ENCODE assay signal across 28 cellular contexts in the genomic region with DNA sequence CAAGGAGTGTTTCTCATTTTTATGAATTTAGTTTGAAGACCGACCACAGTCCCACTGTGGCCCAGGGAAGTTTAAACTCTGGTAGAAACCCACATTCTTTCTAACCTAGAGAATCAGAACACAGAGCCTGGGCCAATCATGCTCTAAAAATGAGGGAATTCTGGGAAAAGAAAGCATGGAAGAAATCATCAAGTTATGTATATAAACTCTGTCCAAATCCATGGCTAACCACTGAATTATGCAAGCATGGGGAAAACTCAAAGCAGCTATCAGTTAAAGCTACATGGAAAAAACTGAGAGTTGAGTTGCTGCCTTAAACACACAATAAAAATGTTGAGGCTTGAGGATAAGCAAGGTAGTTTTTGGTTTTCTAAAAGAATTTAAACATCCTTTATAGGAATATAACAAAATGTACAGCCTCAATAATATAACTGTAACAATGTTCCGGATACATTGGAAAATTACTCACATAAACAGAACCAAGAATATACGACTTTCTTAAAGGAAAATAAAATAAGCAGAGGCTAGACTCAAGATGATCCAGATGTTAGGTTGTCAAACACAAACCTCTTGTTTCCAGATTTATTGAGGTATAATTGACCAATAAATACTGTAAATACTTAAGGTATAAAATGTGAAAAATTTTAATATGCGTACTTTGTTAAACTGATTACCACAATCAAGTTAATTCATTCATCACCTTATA.
A peak's percentile ranks its signal among the peaks of the same experiment; 100 is the strongest.
DNase-seq lines count a peak whose midpoint lies in the region; ATAC-seq and TF ChIP-seq lines count a peak whose summit lies in the region.
"Had no signal": no experiment of that assay in that cellular context is flagged by ENCODE, and none has a peak within 500 bp of the region (broad histone marks: within the 10 kb centered on the region; RNA-seq: fewer than 3 reads in every experiment).

No MANE protein-coding gene starts in this region.

- no peak overlapping the region for H4K91ac ChIP-seq in mesenchymal stem cell (ENCODE audit: low read length)

- H3K4me1 Mint-ChIP-seq in HFFc6 (ENCODE audit: low read depth): peaks cover 42% of the 10 kb centered on the region
- no peaks in the 10 kb centered on the region for H3K4me1 Mint-ChIP-seq in CD8-positive, alpha-beta memory T cell
- H3K4me1 Mint-ChIP-seq: activated naive CD4-positive, alpha-beta T cell treated with anti-CD3 and anti-CD28 coated beads, Interleukin-2, amount 50 U/mL, for 24 hours; GM23338; naive thymus-derived CD4-positive, alpha-beta T cell; T-cell had no signal

- no peak overlapping the region for H4K8ac ChIP-seq in mesenchymal stem cell (ENCODE audit: low read length)

- no peaks in the 10 kb centered on the region for H3K27me3 Mint-ChIP-seq in HFFc6 (ENCODE audit: insufficient read depth)
- no peaks in the 10 kb centered on the region for H3K27me3 Mint-ChIP-seq in CD8-positive, alpha-beta memory T cell
- H3K27me3 Mint-ChIP-seq: activated naive CD4-positive, alpha-beta T cell treated with anti-CD3 and anti-CD28 coated beads, Interleukin-2, amount 50 U/mL, for 24 hours; naive thymus-derived CD4-positive, alpha-beta T cell; T-cell had no signal

- no peak overlapping the region for H2AFZ ChIP-seq in mesenchymal stem cell (ENCODE audit: low read depth, low read length)
- H2AFZ ChIP-seq: GM23338 had no signal

- no peak overlapping the region for H3K4me3 Mint-ChIP-seq in HFFc6
- no peak overlapping the region for H3K4me3 Mint-ChIP-seq in CD8-positive, alpha-beta memory T cell
- H3K4me3 Mint-ChIP-seq: activated naive CD4-positive, alpha-beta T cell treated with anti-CD3 and anti-CD28 coated beads, Interleukin-2, amount 50 U/mL, for 24 hours; activated T-helper 1 cell treated with anti-CD3 and anti-CD28 coated beads, Interleukin-12 subunit alpha, Interleukin-12 subunit beta, Interleukin-2, Interleukin-4 antibody, amounts not matched to agents 30 ng/mL and 10 ng/mL and 1 ng/mL, durations not matched to agents 14 hours and 24 hours and 36 hours; GM23338; naive thymus-derived CD4-positive, alpha-beta T cell; T-cell had no signal

- H2BK120ac ChIP-seq in mesenchymal stem cell (ENCODE audit: low read depth, low read length): no peak overlapping the region

- H3K36me3 Mint-ChIP-seq in HFFc6 (ENCODE audit: low read depth): no peaks in the 10 kb centered on the region
- H3K36me3 Mint-ChIP-seq in CD8-positive, alpha-beta memory T cell: no peaks in the 10 kb centered on the region
- H3K36me3 Mint-ChIP-seq: activated naive CD4-positive, alpha-beta T cell treated with anti-CD3 and anti-CD28 coated beads, Interleukin-2, amount 50 U/mL, for 24 hours; naive thymus-derived CD4-positive, alpha-beta T cell; T-cell had no signal

- no peak overlapping the region for H3K4me2 ChIP-seq in mesenchymal stem cell (ENCODE audit: low read length, poor library complexity, severe bottlenecking)
- H3K4me2 ChIP-seq: GM23338 had no signal

- H3K4me3 ChIP-seq in AG10803 (ENCODE audit: low read length): no peak overlapping the region
- H3K4me3 ChIP-seq in mesenchymal stem cell (ENCODE audit: insufficient read depth in 1 of 2, low read depth in 1 of 2, low read length in 2 of 2): no peak overlapping the region
- no peak overlapping the region for H3K4me3 ChIP-seq in CD8-positive, alpha-beta memory T cell (ENCODE audit: low read length)
- H3K4me3 ChIP-seq: cardiac muscle cell, GM23338, SJCRH30, upper lobe of left lung had no signal

- H3K4ac ChIP-seq in mesenchymal stem cell (ENCODE audit: low read depth in 1 of 2, low read length in 2 of 2): no peak overlapping the region

- no peak overlapping the region for H2BK5ac ChIP-seq in mesenchymal stem cell (ENCODE audit: low read depth, low read length, poor library complexity, severe bottlenecking)

- TF ChIP-seq CTCF in AG10803 (conservative IDR thresholded peaks at IDR 0.05; ENCODE audit: low read length): no peak
- no peak for TF ChIP-seq CTCF in HFFc6 (IDR thresholded peaks at IDR 0.05)

- no peak overlapping the region for H3K27ac ChIP-seq in mesenchymal stem cell (ENCODE audit: low read length, poor library complexity, severe bottlenecking)
- no peak overlapping the region for H3K27ac ChIP-seq in CD8-positive, alpha-beta memory T cell (ENCODE audit: low read depth, low read length)
- H3K27ac ChIP-seq: cardiac muscle cell, SJCRH30, upper lobe of left lung had no signal

- H2BK12ac ChIP-seq in mesenchymal stem cell (ENCODE audit: low read length in 2 of 2): no peak overlapping the region

- H3K9me3 ChIP-seq in mesenchymal stem cell (ENCODE audit: control insufficient read depth, low read length): no peaks in the 10 kb centered on the region
- no peaks in the 10 kb centered on the region for H3K9me3 ChIP-seq in CD8-positive, alpha-beta memory T cell (ENCODE audit: low read length)
- H3K9me3 ChIP-seq: Caco-2, SJCRH30, upper lobe of left lung had no signal

- no peaks in the 10 kb centered on the region for H3K36me3 ChIP-seq in mesenchymal stem cell (ENCODE audit: control insufficient read depth in 1 of 2, insufficient read depth in 2 of 2, low read depth in 1 of 2, low read length in 2 of 2)
- H3K36me3 ChIP-seq in CD8-positive, alpha-beta memory T cell (ENCODE audit: insufficient read depth, low read length): no peaks in the 10 kb centered on the region
- H3K36me3 ChIP-seq: cardiac muscle cell, SJCRH30, upper lobe of left lung had no signal

- no peak overlapping the region for H2BK15ac ChIP-seq in mesenchymal stem cell (ENCODE audit: low read depth, poor library complexity, severe bottlenecking)

- H3K9me3 Mint-ChIP-seq in HFFc6: no peaks in the 10 kb centered on the region
- H3K9me3 Mint-ChIP-seq in CD8-positive, alpha-beta memory T cell: peaks cover 0 to 20% (median 7%) of the 10 kb centered on the region in 5 donors
- H3K9me3 Mint-ChIP-seq: activated naive CD4-positive, alpha-beta T cell treated with anti-CD3 and anti-CD28 coated beads, Interleukin-2, amount 50 U/mL, for 24 hours; activated T-helper 1 cell treated with anti-CD3 and anti-CD28 coated beads, Interleukin-12 subunit alpha, Interleukin-12 subunit beta, Interleukin-2, Interleukin-4 antibody, amounts not matched to agents 30 ng/mL and 10 ng/mL and 1 ng/mL, durations not matched to agents 14 hours and 24 hours and 36 hours; GM23338 had no signal

- no peak overlapping the region for H2AK5ac ChIP-seq in mesenchymal stem cell (ENCODE audit: low read length, severe bottlenecking)

- no peaks in the 10 kb centered on the region for H3K27me3 ChIP-seq in mesenchymal stem cell (ENCODE audit: control insufficient read depth in 1 of 2, insufficient read depth in 1 of 2, low read length in 2 of 2)
- H3K27me3 ChIP-seq in CD8-positive, alpha-beta memory T cell (ENCODE audit: insufficient read depth, low read length, poor library complexity, severe bottlenecking): no peaks in the 10 kb centered on the region
- H3K27me3 ChIP-seq: cardiac muscle cell, SJCRH30, upper lobe of left lung had no signal

- POLR2A ChIA-PET in CD8-positive, alpha-beta memory T cell (lab: Charles Lee): no interaction called here

- no peak overlapping the region for H3K14ac ChIP-seq in mesenchymal stem cell (ENCODE audit: low read length in 2 of 2)

- DNase-seq in AG10803 (ENCODE audit: low read depth) (peak; percentile 64), HFFc6 (no peak), dedifferentiated amniotic fluid mesenchymal stem cell (ENCODE audit: extremely low spot score) (peak; percentile 38), mesenchymal stem cell (peak; percentile 77), NCI-H1694 treated with DMSO at 0.1 percent for 48 hours (lab: John Stamatoyannopoulos, UW) (no peak)
- no peak for DNase-seq in CD8-positive, alpha-beta memory T cell
- DNase-seq: ACHN; activated CD4-positive, CD25-positive, alpha-beta regulatory T cell; anterior cingulate cortex; Caco-2; cortex of kidney; DMS79 treated with DMSO at 0.1 percent for 48 hours; islet precursor cell; midbrain; naive thymus-derived CD4-positive, alpha-beta T cell; NCI-H526; retina; stimulated activated CD4-positive, alpha-beta T cell treated with anti-CD3 and anti-CD28 coated beads, Interleukin-2, amount 100 ng/mL, for 48 hours; T-cell; upper lobe of left lung had no signal

- H3K79me1 ChIP-seq in mesenchymal stem cell (replicated peaks; ENCODE audit: low read length, poor library complexity, severe bottlenecking): no peaks in the 10 kb centered on the region

- H3K23ac ChIP-seq in mesenchymal stem cell (ENCODE audit: low read length in 2 of 2): no peak overlapping the region

- CTCF ChIA-PET in CD8-positive, alpha-beta memory T cell (lab: Charles Lee): no interaction called here

- peak overlapping the region; percentile 25; the same call in 1 of the 2 replicates for H3K27ac Mint-ChIP-seq in HFFc6
- no peak overlapping the region for H3K27ac Mint-ChIP-seq in CD8-positive, alpha-beta memory T cell
- H3K27ac Mint-ChIP-seq: activated naive CD4-positive, alpha-beta T cell treated with anti-CD3 and anti-CD28 coated beads, Interleukin-2, amount 50 U/mL, for 24 hours; activated T-helper 1 cell treated with anti-CD3 and anti-CD28 coated beads, Interleukin-12 subunit alpha, Interleukin-12 subunit beta, Interleukin-2, Interleukin-4 antibody, amounts not matched to agents 30 ng/mL and 10 ng/mL and 1 ng/mL, durations not matched to agents 14 hours and 24 hours and 36 hours; GM23338; T-cell had no signal

- no peaks in the 10 kb centered on the region for H3K4me1 ChIP-seq in mesenchymal stem cell (ENCODE audit: control insufficient read depth, insufficient read depth, low read depth, low read length)
- H3K4me1 ChIP-seq in CD8-positive, alpha-beta memory T cell (ENCODE audit: insufficient read depth, low read length): no peaks in the 10 kb centered on the region
- H3K4me1 ChIP-seq: Caco-2, upper lobe of left lung had no signal

- no peak for ATAC-seq in GM18868 (IDR thresholded peaks at IDR 0.05; ENCODE audit: unreplicated experiment)
- no peak for ATAC-seq in GM18907 (IDR thresholded peaks at IDR 0.05; ENCODE audit: unreplicated experiment)
- ATAC-seq: esophagus mucosa; GM23338; naive thymus-derived CD4-positive, alpha-beta T cell; T-cell had no signal

- no peak overlapping the region for H3K9ac ChIP-seq in mesenchymal stem cell (ENCODE audit: low read length)

- WGBS in mesenchymal stem cell: no CpG with 5 or more reads among the region's 4 CpGs

- H3K18ac ChIP-seq in mesenchymal stem cell (ENCODE audit: low read depth in 1 of 2, low read length in 2 of 2): peak overlapping the region in 1 of 2 experiments; percentile 62

Comparison
In these comparisons a context has a peak if more than half of its experiments do, and no peak if none do; other contexts are left out.
1. DNase-seq: peak in AG10803 (single experiment), dedifferentiated amniotic fluid mesenchymal stem cell (single experiment) and mesenchymal stem cell (single experiment); none in HFFc6 (single experiment), CD8-positive, alpha-beta memory T cell (0 of 5) and NCI-H1694 treated with DMSO at 0.1 percent for 48 hours (single experiment).